Comparison of ENCODE assay signal across 8 cellular contexts in the genomic region with DNA sequence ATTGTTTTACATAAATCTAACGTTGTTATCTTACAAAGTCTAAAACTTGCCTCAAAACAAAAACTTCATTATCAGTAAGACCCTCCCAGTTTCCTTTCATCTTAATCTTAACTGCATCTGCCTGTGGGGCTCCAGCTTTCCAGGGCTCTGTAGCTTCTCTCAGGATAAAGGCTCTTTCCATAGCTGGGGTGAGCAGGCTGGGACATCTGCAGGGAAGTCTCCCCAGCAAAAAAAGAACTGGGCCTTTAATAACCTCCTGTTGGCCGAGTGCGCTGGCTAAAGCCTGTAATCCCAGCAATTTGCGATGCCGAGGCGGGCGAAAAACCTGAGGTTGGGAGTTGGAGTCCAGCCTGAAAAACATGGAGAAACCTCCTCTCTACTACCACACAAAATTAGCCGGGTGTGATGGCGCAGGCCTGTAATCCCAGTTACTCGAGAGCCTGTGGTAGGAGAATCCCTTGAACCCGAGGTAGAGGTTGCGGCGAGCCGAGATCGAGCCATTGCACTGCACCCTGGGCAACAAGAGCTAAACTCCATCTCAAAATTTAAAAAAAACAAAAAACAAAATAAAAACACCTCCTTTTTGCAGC.
DNase-seq lines count a peak whose midpoint lies in the region; ATAC-seq and TF ChIP-seq lines count a peak whose summit lies in the region.

No MANE protein-coding gene starts in this region.

- POLR2A ChIA-PET in GM10248 (lab: Yijun Ruan, JAX), result no interaction called here

- H3K36me3 ChIP-seq in ES-I3 (ENCODE audit: insufficient read depth, low read length), result peaks cover 15% of the 10 kb centered on the region; the same call in 1 of the 2 replicates
- no peaks in the 10 kb centered on the region for H3K36me3 ChIP-seq in adipocyte (ENCODE audit: control insufficient read depth, insufficient read depth, low read length, severe bottlenecking)
- H3K36me3 ChIP-seq in gastrocnemius medialis, result no peaks in the 10 kb centered on the region

- TF ChIP-seq CTCF in gastrocnemius medialis (IDR thresholded peaks at IDR 0.05 in 4 of 5, conservative IDR thresholded peaks at IDR 0.05 in 1 of 5) (no peak), GM10248 (IDR thresholded peaks at IDR 0.05; ENCODE audit: control extremely low read depth, extremely low read depth, low read depth, missing control alignments) (no peak)

- no peak for ATAC-seq in gastrocnemius medialis
- ATAC-seq in HG02981 (IDR thresholded peaks at IDR 0.05; ENCODE audit: unreplicated experiment), result no peak

- H3K9ac ChIP-seq in ES-I3 (ENCODE audit: low read depth, low read length) (peak overlapping the region; percentile 98), adipocyte (ENCODE audit: low read length) (peak overlapping the region; percentile 95)

- H3K4me3 ChIP-seq in adipocyte (ENCODE audit: low read length) (peak overlapping the region; percentile 91), iPS-11a (ENCODE audit: low read depth, low read length) (peak overlapping the region; percentile 97), gastrocnemius medialis (peak overlapping the region; percentile 42 to 61 (median 58))

- H3K4me1 ChIP-seq in ES-I3 (ENCODE audit: insufficient read depth, low read length), result no peaks in the 10 kb centered on the region
- peaks cover 5% of the 10 kb centered on the region for H3K4me1 ChIP-seq in adipocyte (ENCODE audit: control insufficient read depth, insufficient read depth, low read length)
- no peaks in the 10 kb centered on the region for H3K4me1 ChIP-seq in gastrocnemius medialis

- in situ Hi-C loops in gastrocnemius medialis (cut with MboI; ENCODE audit: low sequenced_read_pairs in 4 of 4), result no loop called here

- no peaks in the 10 kb centered on the region for H3K27me3 ChIP-seq in adipocyte (replicated peaks; ENCODE audit: control insufficient read depth, insufficient read depth, low read length)
- peaks cover 0 to 6% (median 0%) of the 10 kb centered on the region in 3 donors for H3K27me3 ChIP-seq in gastrocnemius medialis

- DNase-seq in adipocyte (ENCODE audit: low read depth) (no peak), gastrocnemius medialis (no peak), GM10248 (ENCODE audit: extremely low spot score) (no peak), DMS 273 (lab: John Stamatoyannopoulos, UW; ENCODE audit: unreplicated experiment) (no peak), erythroblast (lab: John Stamatoyannopoulos, UW) (no peak)

- H3K9me3 ChIP-seq in ES-I3 (ENCODE audit: control insufficient read depth, insufficient read depth, low read length), result no peaks in the 10 kb centered on the region
- no peaks in the 10 kb centered on the region for H3K9me3 ChIP-seq in adipocyte (ENCODE audit: control insufficient read depth, low read length)
- no peaks in the 10 kb centered on the region for H3K9me3 ChIP-seq in gastrocnemius medialis

- TF ChIP-seq POLR2A in gastrocnemius medialis (IDR thresholded peaks at IDR 0.05), result no peak
- no peak for TF ChIP-seq POLR2A in erythroblast (IDR thresholded peaks at IDR 0.05; ENCODE audit: low read length)

- CTCF ChIA-PET in GM10248 (lab: Yijun Ruan, JAX), result no interaction called here

- intact Hi-C loops in gastrocnemius medialis (cut with DNase I; ENCODE audit: low total_unique reads), result loop anchor here (10.0 kb wide), 1 partner anchor 242 kb away; the partner anchor contains the start of gene ZNF626

- peak overlapping the region; percentile 43 to 70 (median 56) for H3K27ac ChIP-seq in gastrocnemius medialis
